Comparison of ENCODE assay signal across 8 cellular contexts in genomic region chr2:10120938-10121574, GRCh38. TPM values are rescaled to one million over a fixed set of nuclear protein-coding genes. Genes with fewer than 3 reads are reported as not detected.
DNase-seq lines count a peak whose midpoint lies in the region; ATAC-seq and TF ChIP-seq lines count a peak whose summit lies in the region.

No MANE protein-coding gene starts in this region.

- peaks cover 62% of the 10 kb centered on the region for H3K4me1 Mint-ChIP-seq in activated naive CD4-positive, alpha-beta T cell treated with anti-CD3 and anti-CD28 coated beads, Interleukin-2, amount 10 ng/mL, durations not matched to agents 7 days and 5 days
- H3K4me1 Mint-ChIP-seq in neural crest cell: peaks cover 47% of the 10 kb centered on the region

- peaks cover 21% of the 10 kb centered on the region for H4K20me1 ChIP-seq in OCI-LY3 (ENCODE audit: insufficient read depth, low read length)

- TF ChIP-seq CTCF in OCI-LY3 (IDR thresholded peaks at IDR 0.05; ENCODE audit: low read depth, low read length): no peak
- no peak for TF ChIP-seq CTCF in neural crest cell (conservative IDR thresholded peaks at IDR 0.05)

- ATAC-seq in GM21529 (IDR thresholded peaks at IDR 0.05; ENCODE audit: unreplicated experiment): no peak
- no peak for ATAC-seq in HG02938 (IDR thresholded peaks at IDR 0.05; ENCODE audit: unreplicated experiment)

- H3K36me3 ChIP-seq in OCI-LY3 (replicated peaks; ENCODE audit: low read depth, low read length) (peaks cover 35% of the 10 kb centered on the region), ectodermal cell (ENCODE audit: control insufficient read depth, insufficient read depth, low read length) (peaks cover 12% of the 10 kb centered on the region)

- H3K27me3 ChIP-seq in OCI-LY3 (ENCODE audit: low read depth, low read length) (no peaks in the 10 kb centered on the region), ectodermal cell (ENCODE audit: control insufficient read depth, insufficient read depth, low read length, poor library complexity, severe bottlenecking) (peaks cover 8% of the 10 kb centered on the region)

- H3K4me3 ChIP-seq in OCI-LY3 (ENCODE audit: low read length) (peak overlapping the region; percentile 90), ectodermal cell (ENCODE audit: insufficient read depth, low read depth, low read length) (peak overlapping the region; percentile 84)

- peaks cover 32% of the 10 kb centered on the region for H3K4me1 ChIP-seq in OCI-LY3 (ENCODE audit: low read length)
- H3K4me1 ChIP-seq in ectodermal cell (ENCODE audit: control insufficient read depth, insufficient read depth, low read length): peaks cover 5% of the 10 kb centered on the region

- no peaks in the 10 kb centered on the region for H3K9me3 Mint-ChIP-seq in activated naive CD4-positive, alpha-beta T cell treated with anti-CD3 and anti-CD28 coated beads, Interleukin-2, amount 10 ng/mL, durations not matched to agents 7 days and 5 days
- H3K9me3 Mint-ChIP-seq in neural crest cell: no peaks in the 10 kb centered on the region

- no peaks in the 10 kb centered on the region for H3K9me3 ChIP-seq in OCI-LY3 (ENCODE audit: insufficient read depth, low read length)
- no peaks in the 10 kb centered on the region for H3K9me3 ChIP-seq in ectodermal cell (ENCODE audit: control insufficient read depth, low read length)

- peak overlapping the region; percentile 96 for H3K4me2 ChIP-seq in OCI-LY3 (ENCODE audit: low read length)

- 17 to 22% methylated on average over 8 of the region's 9 CpGs for WGBS in ectodermal cell, 2 experiments

- H3K27ac Mint-ChIP-seq in activated naive CD4-positive, alpha-beta T cell treated with anti-CD3 and anti-CD28 coated beads, Interleukin-2, amount 10 ng/mL, durations not matched to agents 7 days and 5 days: peak overlapping the region; percentile 98
- H3K27ac Mint-ChIP-seq in neural crest cell (ENCODE audit: unreplicated experiment): peak overlapping the region; percentile 96

- H3K27me3 Mint-ChIP-seq in activated naive CD4-positive, alpha-beta T cell treated with anti-CD3 and anti-CD28 coated beads, Interleukin-2, amount 10 ng/mL, durations not matched to agents 7 days and 5 days: no peaks in the 10 kb centered on the region
- no peaks in the 10 kb centered on the region for H3K27me3 Mint-ChIP-seq in neural crest cell (ENCODE audit: low read depth)

- H3K79me2 ChIP-seq in OCI-LY3 (ENCODE audit: low read length): peaks cover 61% of the 10 kb centered on the region

- peaks cover 35% of the 10 kb centered on the region for H3K36me3 Mint-ChIP-seq in activated naive CD4-positive, alpha-beta T cell treated with anti-CD3 and anti-CD28 coated beads, Interleukin-2, amount 10 ng/mL, durations not matched to agents 7 days and 5 days
- peaks cover 19% of the 10 kb centered on the region for H3K36me3 Mint-ChIP-seq in neural crest cell (ENCODE audit: low read depth)

- peak overlapping the region; percentile 95 for H3K4me3 Mint-ChIP-seq in activated naive CD4-positive, alpha-beta T cell treated with anti-CD3 and anti-CD28 coated beads, Interleukin-2, amount 10 ng/mL, durations not matched to agents 7 days and 5 days
- peak overlapping the region; percentile 97 for H3K4me3 Mint-ChIP-seq in neural crest cell

- CTCF ChIA-PET in activated naive CD4-positive, alpha-beta T cell treated with anti-CD3 and anti-CD28 coated beads, Interleukin-2, amount 10 ng/mL, durations not matched to agents 7 days and 5 days (lab: Charles Lee): interaction anchor here (1.5 to 4.3 kb wide), 2 partner anchors 49 to 288 kb away, joined by 4 to 52 read pairs; no protein-coding TSS in a partner anchor

- no peak for DNase-seq in activated naive CD4-positive, alpha-beta T cell treated with anti-CD3 and anti-CD28 coated beads, Interleukin-2, amount 10 ng/mL, durations not matched to agents 7 days and 5 days
- no peak for DNase-seq in activated naive CD4-positive, alpha-beta T cell treated with anti-CD3 and anti-CD28 coated beads, Interleukin-2, amount 50 U/mL, for 16 hours
- DNase-seq in neural crest cell (ENCODE audit: low read depth, low spot score): no peak
- no peak for DNase-seq in effector CD4-positive, alpha-beta T cell

- H3K9ac ChIP-seq in OCI-LY3 (ENCODE audit: low read length): peak overlapping the region; percentile 99

- H2AFZ ChIP-seq in OCI-LY3 (ENCODE audit: low read depth, low read length): no peak overlapping the region

- H3K27ac ChIP-seq in OCI-LY3 (ENCODE audit: low read length): peak overlapping the region; percentile 89
- peak overlapping the region; percentile 67 for H3K27ac ChIP-seq in ectodermal cell (ENCODE audit: insufficient read depth, low read depth, low read length, poor library complexity, severe bottlenecking)

RNA-seq across cellular contexts. Expression of gene RRM2, which starts 1.5 kb away (rescaled TPM):
- polyA plus RNA-seq in ectodermal cell (2013, experiment 1 of 4): 122 TPM
- polyA plus RNA-seq in ectodermal cell (2013, experiment 2 of 4): 110 TPM
- polyA plus RNA-seq in ectodermal cell (2013, experiment 3 of 4): 87.4 TPM
- polyA plus RNA-seq in ectodermal cell (2013, experiment 4 of 4): 86.9 TPM
- total RNA-seq in neural crest cell: 203 and 210 TPM in 2 replicates

RNA-seq across cellular contexts. Expression of gene CYS1, which starts 40.8 kb away (rescaled TPM):
- 1.0 TPM for polyA plus RNA-seq in ectodermal cell (2013, experiment 1 of 4)
- 0.28 TPM for polyA plus RNA-seq in ectodermal cell (2013, experiment 2 of 4)
- 0.43 TPM for polyA plus RNA-seq in ectodermal cell (2013, experiment 3 of 4)
- polyA plus RNA-seq in ectodermal cell (2013, experiment 4 of 4): 0.16 TPM
- not detected in 2 replicates for total RNA-seq in neural crest cell
